Comparison of ENCODE assay signal across 27 cellular contexts in the genomic region with DNA sequence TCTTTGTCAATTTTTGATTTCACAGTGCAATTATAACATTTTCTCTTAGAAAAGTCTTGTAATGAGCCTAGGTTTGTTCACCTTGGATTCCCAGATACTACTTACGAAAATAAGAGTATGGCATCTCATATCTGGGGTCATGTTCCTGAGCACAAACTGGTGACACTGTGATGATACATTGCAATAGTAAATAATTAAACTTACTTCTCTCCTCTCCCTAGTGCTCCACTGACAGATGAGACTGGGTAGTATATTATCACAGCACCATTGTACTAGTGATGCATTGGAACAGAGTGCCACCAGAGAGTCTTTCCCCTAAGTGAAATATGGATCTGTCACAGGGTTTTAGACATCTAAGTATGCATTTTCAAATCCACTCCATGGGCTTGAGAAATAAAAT.
"Had no signal": no experiment of that assay in that cellular context is flagged by ENCODE, and none has a peak within 500 bp of the region (broad histone marks: within the 10 kb centered on the region; RNA-seq: fewer than 3 reads in every experiment).

No MANE protein-coding gene starts in this region.

- H3K9me3 ChIP-seq: suprapubic skin, testis, thoracic aorta, thyroid gland, tibial artery, transverse colon, upper lobe of right lung, uterus, vagina had no signal

- DNase-seq: stimulated activated CD4-positive, alpha-beta T cell treated with anti-CD3 and anti-CD28 coated beads, Interleukin-2, amount 100 ng/mL, for 48 hours; stimulated activated CD4-positive, alpha-beta T cell treated with anti-CD3 and anti-CD28 coated beads, Interleukin-4, amount 100 ng/mL, for 1 hour; stimulated activated CD4-positive, alpha-beta T cell treated with anti-CD3 and anti-CD28 coated beads, Interleukin-4, amount 100 ng/mL, for 24 hours; stimulated activated CD4-positive, alpha-beta T cell treated with anti-CD3 and anti-CD28 coated beads, Interleukin-4, amount 100 ng/mL, for 4 hours; stimulated activated CD8-positive, alpha-beta memory T cell treated with anti-CD3 and anti-CD28 coated beads, Interleukin-4, amount 100 ng/mL, for 48 hours; stimulated activated naive B cell treated with anti-CD40 and anti-IgM and Interleukin-4, amounts not matched to agents 10 μg/mL and 1 μg/mL and 100 μg/mL, for 72 hours; stimulated activated naive CD4-positive, alpha-beta T cell; stimulated activated naive CD4-positive, alpha-beta T cell treated with Interleukin-2 at 50 U/mL for 16 hours; stimulated activated naive CD8-positive, alpha-beta T cell treated with anti-CD3 and anti-CD28 coated beads, Interleukin-15, amount 100 ng/mL, for 72 hours; stimulated activated naive CD8-positive, alpha-beta T cell treated with anti-CD3 and anti-CD28 coated beads, Interleukin-15, Interleukin-2, amounts not matched to agents 100 U/mL and 50 U/mL, for 24 hours; stomach; substantia nigra; testis; thyroid gland; tibial artery; transverse colon; trophoblast cell; upper lobe of left lung; upper lobe of right lung; uterus had no signal

- H3K4me1 ChIP-seq: stomach, suprapubic skin, testis, thyroid gland, tibial nerve, transverse colon, upper lobe of left lung, upper lobe of right lung, uterus, vagina had no signal

- H3K27me3 ChIP-seq: stomach, suprapubic skin, testis, thyroid gland, tibial artery, tibial nerve, transverse colon, upper lobe of left lung, upper lobe of right lung, uterus, vagina had no signal

- H3K27ac ChIP-seq: stomach, suprapubic skin, testis, thoracic aorta, thyroid gland, tibial artery, tibial nerve, transverse colon, upper lobe of left lung, upper lobe of right lung, uterus, vagina had no signal

- ATAC-seq: stimulated activated effector memory CD8-positive, alpha-beta T cell treated with anti-CD3 and anti-CD28 coated beads, Interleukin-12 subunit alpha, Interleukin-12 subunit beta, amount 100 ng/mL, for 72 hours; stimulated activated memory B cell treated with anti-CD40 and anti-IgM and Interleukin-4, amounts not matched to agents 10 μg/mL and 1 μg/mL and 100 μg/mL, for 72 hours; stimulated activated naive B cell treated with anti-CD40 and anti-IgM and Interleukin-4, amounts not matched to agents 10 μg/mL and 1 μg/mL and 100 μg/mL, for 72 hours; stimulated activated naive CD8-positive, alpha-beta T cell treated with anti-CD3 and anti-CD28 coated beads, Interleukin-15, amount 100 ng/mL, for 72 hours; stimulated activated naive CD8-positive, alpha-beta T cell treated with anti-CD3 and anti-CD28 coated beads, Interleukin-15, Interleukin-2, amounts not matched to agents 100 U/mL and 50 U/mL, for 24 hours; upper lobe of right lung had no signal

- H3K4me3 ChIP-seq: stomach, suprapubic skin, testis, thoracic aorta, thyroid gland, tibial artery, tibial nerve, transverse colon, upper lobe of left lung, upper lobe of right lung, uterus, vagina had no signal

- H3K36me3 ChIP-seq: stomach, suprapubic skin, thoracic aorta, thyroid gland, tibial artery, tibial nerve, transverse colon, upper lobe of left lung, upper lobe of right lung, uterus, vagina had no signal

- FAIRE-seq: urothelium cell line had no signal
